8 cellular contexts compared by ENCODE assay signal in genomic region chr2:235468978-235469694, GRCh38. TPM values are rescaled to one million over a fixed set of nuclear protein-coding genes. Genes with fewer than 3 reads are reported as not detected.
DNase-seq lines count a peak whose midpoint lies in the region; ATAC-seq, FAIRE-seq and TF ChIP-seq lines count a peak whose summit lies in the region.

No MANE protein-coding gene starts in this region.

- H3K9me3 ChIP-seq in A673 (ENCODE audit: low read depth, low read length, poor library complexity, severe bottlenecking) = no peaks in the 10 kb centered on the region
- H3K9me3 ChIP-seq in left lung = no peaks in the 10 kb centered on the region

- DNase-seq in A673 (ENCODE audit: low spot score) = peak; percentile 36
- DNase-seq in HTR-8/SVneo (ENCODE audit: insufficient read length, low spot score) = peak; percentile 85
- DNase-seq in bronchial epithelial cell (ENCODE audit: low read depth) = peak; percentile 97
- no peak for DNase-seq in left lung
- DNase-seq in activated CD8-positive, alpha-beta memory T cell treated with anti-CD3 and anti-CD28 coated beads, Interleukin-2, amount 50 U/mL, for 4 hours = no peak
- no peak for DNase-seq in NCI-H774 (lab: John Stamatoyannopoulos, UW)

- H3K36me3 ChIP-seq in A673 (ENCODE audit: insufficient read depth, low read length, poor library complexity, severe bottlenecking) (no peaks in the 10 kb centered on the region), bronchial epithelial cell (ENCODE audit: control insufficient read depth, insufficient read depth, low read length) (no peaks in the 10 kb centered on the region), left lung (no peaks in the 10 kb centered on the region)

- FAIRE-seq in HTR-8/SVneo (lab: Jason Lieb, UNC) = peak; percentile 90
- peak; percentile 70 for FAIRE-seq in bronchial epithelial cell (lab: Jason Lieb, UNC)

- H3K4me1 ChIP-seq in A673 (ENCODE audit: insufficient read depth, low read length, poor library complexity, severe bottlenecking) = peaks cover 3% of the 10 kb centered on the region
- no peaks in the 10 kb centered on the region for H3K4me1 ChIP-seq in left lung

- ATAC-seq in left lung (peak; percentile 81), HG03342 (IDR thresholded peaks at IDR 0.05; ENCODE audit: unreplicated experiment) (no peak), GM18870 (IDR thresholded peaks at IDR 0.05; ENCODE audit: unreplicated experiment) (no peak)

- intact Hi-C loops in A673 (cut with micrococcal nuclease; ENCODE audit: unreplicated experiment) (no loop called here), left lung (cut with DNase I) (no loop called here)

- H3K4me3 ChIP-seq in A673 (ENCODE audit: low read depth, low read length, poor library complexity, severe bottlenecking) (no peak overlapping the region), bronchial epithelial cell (ENCODE audit: low read depth, low read length) (no peak overlapping the region), left lung (no peak overlapping the region)

- H3K27ac ChIP-seq in A673 (ENCODE audit: low read depth, low read length, poor library complexity, severe bottlenecking) (no peak overlapping the region), left lung (no peak overlapping the region)

- H3K27me3 ChIP-seq in A673 (replicated peaks; ENCODE audit: insufficient read depth, low read depth, low read length, poor library complexity) (no peaks in the 10 kb centered on the region), bronchial epithelial cell (ENCODE audit: control insufficient read depth, insufficient read depth, low read length) (no peaks in the 10 kb centered on the region), left lung (no peaks in the 10 kb centered on the region)

- POLR2A ChIA-PET in A673 (lab: Charles Lee; ENCODE audit: low non-redundant PET) = no interaction called here

- CTCF ChIA-PET in A673 (lab: Charles Lee) = no interaction called here

- BruUV-seq in A673 (replicated peaks; lab: Mats Ljungman, UMichigan) = no TSS peak

- no peak for TF ChIP-seq CTCF in A673 (conservative IDR thresholded peaks at IDR 0.05; ENCODE audit: low read depth, low read length)
- no peak for TF ChIP-seq CTCF in bronchial epithelial cell (IDR thresholded peaks at IDR 0.05; ENCODE audit: insufficient read depth, low read length, severe bottlenecking)
- TF ChIP-seq CTCF in left lung (IDR thresholded peaks at IDR 0.05) = no peak

RNA-seq across cellular contexts. Expression of gene AGAP1, which starts 24.7 kb away (rescaled TPM):
- 25.3 and 27.5 TPM in 2 replicates for total RNA-seq in A673 (2021)
- total RNA-seq in bronchial epithelial cell = 17.9 and 22.4 TPM in 2 replicates
- total RNA-seq in left lung = 10 to 100 TPM; 25.3 to 25.4 TPM

Comparison
In these comparisons a context has a peak if more than half of its experiments do, and no peak if none do; other contexts are left out.
1. DNase-seq: peak in A673 (single experiment), HTR-8/SVneo (single experiment) and bronchial epithelial cell (single experiment); none in left lung (0 of 2), activated CD8-positive, alpha-beta memory T cell treated with anti-CD3 and anti-CD28 coated beads, Interleukin-2, amount 50 U/mL, for 4 hours (single experiment) and NCI-H774 (single experiment).